8 cellular contexts compared by ENCODE assay signal in the genomic region with DNA sequence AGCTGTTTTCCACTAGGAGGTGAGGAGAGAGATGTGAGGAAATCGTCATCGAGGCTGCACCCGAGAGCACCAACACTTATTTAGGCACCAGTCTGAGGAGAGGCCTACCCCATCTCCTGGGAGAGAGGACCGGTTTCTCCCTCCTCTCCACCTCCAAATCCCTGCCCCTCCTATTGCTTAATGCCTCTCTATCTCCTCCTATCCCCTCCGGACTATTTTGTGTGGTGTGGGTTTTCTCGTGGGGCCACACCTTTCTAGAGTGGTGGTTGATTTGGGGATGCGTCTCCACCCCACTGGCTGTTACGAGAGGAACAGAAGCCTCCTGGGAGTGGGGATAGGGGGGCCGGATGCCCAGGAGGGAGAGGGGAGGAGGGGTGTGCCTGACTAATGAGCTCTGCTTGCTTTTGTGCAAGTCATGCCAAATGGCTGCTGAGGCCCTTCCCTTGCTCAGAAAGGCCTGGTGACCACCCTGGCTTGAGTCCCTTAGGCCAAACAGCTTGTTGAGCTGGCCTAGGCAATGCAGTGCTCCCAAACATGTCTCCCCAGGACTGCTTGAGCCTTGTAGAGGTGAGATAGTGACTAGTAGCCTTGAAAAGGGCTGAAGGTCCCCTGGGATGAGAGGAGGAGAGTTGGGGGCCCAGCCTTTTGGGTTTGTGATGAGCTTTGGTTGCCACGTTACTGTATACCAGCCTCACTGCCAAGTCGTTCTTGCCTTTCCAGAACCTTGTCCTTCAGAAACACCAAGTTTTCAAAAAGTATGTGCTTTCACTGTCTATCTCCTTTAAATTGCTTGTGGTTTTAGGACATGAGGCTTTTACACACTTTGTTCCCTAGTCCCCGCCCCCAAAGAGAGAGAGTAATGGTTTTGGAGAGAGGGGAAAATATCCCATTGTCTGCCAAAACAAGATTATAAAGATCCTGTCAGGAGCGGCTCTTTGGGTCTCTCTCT. TPM values are rescaled to one million over a fixed set of nuclear protein-coding genes. Genes with fewer than 3 reads are reported as not detected.
DNase-seq lines count a peak whose midpoint lies in the region; ATAC-seq and TF ChIP-seq lines count a peak whose summit lies in the region.

No MANE protein-coding gene starts in this region.

- no peaks in the 10 kb centered on the region for H3K27me3 Mint-ChIP-seq in activated CD4-positive, alpha-beta T cell treated with anti-CD3 and anti-CD28 coated beads, Interleukin-2, amount 10 ng/mL, durations not matched to agents 24 days and 14 days
- H3K27me3 Mint-ChIP-seq in dendritic cell treated with granulocyte-macrophage colony-stimulating factor and Interleukin-4, amounts not matched to agents 40 ng/mL and 50 ng/mL, for 4 days, result no peaks in the 10 kb centered on the region

- WGBS in lower leg skin, 2 donors, result 2 to 20% methylated on average over 10 to 13 of the region's 13 CpGs

- H3K4me3 Mint-ChIP-seq in activated CD4-positive, alpha-beta T cell treated with anti-CD3 and anti-CD28 coated beads, Interleukin-2, amount 10 ng/mL, durations not matched to agents 24 days and 14 days, result peak overlapping the region; percentile 97
- peak overlapping the region; percentile 96 for H3K4me3 Mint-ChIP-seq in dendritic cell treated with granulocyte-macrophage colony-stimulating factor and Interleukin-4, amounts not matched to agents 40 ng/mL and 50 ng/mL, for 4 days

- H3K36me3 Mint-ChIP-seq in activated CD4-positive, alpha-beta T cell treated with anti-CD3 and anti-CD28 coated beads, Interleukin-2, amount 10 ng/mL, durations not matched to agents 24 days and 14 days (ENCODE audit: low read depth), result peaks cover 43% of the 10 kb centered on the region
- peaks cover 48% of the 10 kb centered on the region for H3K36me3 Mint-ChIP-seq in dendritic cell treated with granulocyte-macrophage colony-stimulating factor and Interleukin-4, amounts not matched to agents 40 ng/mL and 50 ng/mL, for 4 days (ENCODE audit: low read depth)

- intact Hi-C loops in activated CD4-positive, alpha-beta T cell treated with anti-CD3 and anti-CD28 coated beads, Interleukin-2, amount 10 ng/mL, durations not matched to agents 24 days and 14 days (cut with micrococcal nuclease), result loop anchor here (1.0 kb wide), 1 partner anchor 67 kb away; no protein-coding TSS in a partner anchor
- intact Hi-C loops in dendritic cell treated with granulocyte-macrophage colony-stimulating factor and Interleukin-4, amounts not matched to agents 40 ng/mL and 50 ng/mL, for 4 days (cut with micrococcal nuclease), result loop anchor here (5.0 kb wide), 1 partner anchor 34 kb away; no protein-coding TSS in a partner anchor
- intact Hi-C loops in lower leg skin (cut with DNase I; ENCODE audit: low total_unique reads), result no loop called here

- peak overlapping the region; percentile 83 for H3K4me3 ChIP-seq in lower leg skin (ENCODE audit: low read depth, poor library complexity, severe bottlenecking)

- peaks cover 32% of the 10 kb centered on the region for H3K4me1 Mint-ChIP-seq in activated CD4-positive, alpha-beta T cell treated with anti-CD3 and anti-CD28 coated beads, Interleukin-2, amount 10 ng/mL, durations not matched to agents 24 days and 14 days
- H3K4me1 Mint-ChIP-seq in dendritic cell treated with granulocyte-macrophage colony-stimulating factor and Interleukin-4, amounts not matched to agents 40 ng/mL and 50 ng/mL, for 4 days (ENCODE audit: low read depth), result peaks cover 32% of the 10 kb centered on the region

- TF ChIP-seq CTCF in lower leg skin (IDR thresholded peaks at IDR 0.05), result no peak

- peak; percentile 61 for DNase-seq in Ammon's horn (ENCODE audit: low spot score)
- DNase-seq in NCI-H1694 (lab: John Stamatoyannopoulos, UW), result peak; percentile 45
- peak; percentile 87 for DNase-seq in activated CD4-positive, alpha-beta T cell treated with anti-CD3 and anti-CD28 coated beads, Interleukin-2, amount 10 ng/mL, durations not matched to agents 24 days and 14 days
- DNase-seq in lower leg skin (ENCODE audit: low spot score in 2 of 2), result peak; percentile 53 to 93
- peak; percentile 14 for DNase-seq in stimulated activated CD8-positive, alpha-beta memory T cell treated with anti-CD3 and anti-CD28 coated beads, Interleukin-15, amount 100 ng/mL, for 1 hour (ENCODE audit: low read depth)

- ATAC-seq in GM21367 (IDR thresholded peaks at IDR 0.05; ENCODE audit: unreplicated experiment) (peak; percentile 34), HG03280 (IDR thresholded peaks at IDR 0.05; ENCODE audit: unreplicated experiment) (no peak)

- no peak for TF ChIP-seq POLR2A in lower leg skin (IDR thresholded peaks at IDR 0.05)

- H3K27ac Mint-ChIP-seq in activated CD4-positive, alpha-beta T cell treated with anti-CD3 and anti-CD28 coated beads, Interleukin-2, amount 10 ng/mL, durations not matched to agents 24 days and 14 days, result peak overlapping the region; percentile 97
- H3K27ac Mint-ChIP-seq in dendritic cell treated with granulocyte-macrophage colony-stimulating factor and Interleukin-4, amounts not matched to agents 40 ng/mL and 50 ng/mL, for 4 days, result peak overlapping the region; percentile 90

- H3K9me3 Mint-ChIP-seq in activated CD4-positive, alpha-beta T cell treated with anti-CD3 and anti-CD28 coated beads, Interleukin-2, amount 10 ng/mL, durations not matched to agents 24 days and 14 days, result no peaks in the 10 kb centered on the region
- H3K9me3 Mint-ChIP-seq in dendritic cell treated with granulocyte-macrophage colony-stimulating factor and Interleukin-4, amounts not matched to agents 40 ng/mL and 50 ng/mL, for 4 days, result no peaks in the 10 kb centered on the region

RNA-seq across cellular contexts. Expression of a gene that starts 1.2 kb away (rescaled TPM):
- 480 and 482 TPM in 2 replicates for total RNA-seq in activated CD4-positive, alpha-beta T cell treated with anti-CD3 and anti-CD28 coated beads, Interleukin-2, amount 10 ng/mL, durations not matched to agents 24 days and 14 days
- 100 to 1,000 TPM; 108 to 180 (median 120) TPM for total RNA-seq in lower leg skin

Comparison
In these comparisons a context has a peak if more than half of its experiments do, and no peak if none do; other contexts are left out.
1. DNase-seq: peak in every context shown above with its lines; median percentile 87 in activated CD4-positive, alpha-beta T cell treated with anti-CD3 and anti-CD28 coated beads, Interleukin-2, amount 10 ng/mL, durations not matched to agents 24 days and 14 days; 73 in lower leg skin; 61 in Ammon's horn; 45 in NCI-H1694; 14 in stimulated activated CD8-positive, alpha-beta memory T cell treated with anti-CD3 and anti-CD28 coated beads, Interleukin-15, amount 100 ng/mL, for 1 hour.